25 cellular contexts compared by ENCODE assay signal in genomic region chr10:52043811-52044210, GRCh38.
"Had no signal": no experiment of that assay in that cellular context is flagged by ENCODE, and none has a peak within 500 bp of the region (broad histone marks: within the 10 kb centered on the region; RNA-seq: fewer than 3 reads in every experiment).

No MANE protein-coding gene starts in this region.

- H3K9me3 ChIP-seq: gastrocnemius medialis, lower lobe of right lung, neutrophil, pancreas, prostate gland, sigmoid colon, stomach, thyroid gland, vagina had no signal

- H3K27me3 ChIP-seq: dorsolateral prefrontal cortex, gastrocnemius medialis, neutrophil, pancreas, sigmoid colon, stomach, thyroid gland, vagina had no signal

- H3K4me1 ChIP-seq: lower lobe of right lung, pancreas, prostate gland, stomach, thyroid gland, vagina had no signal

- ATAC-seq: esophagus mucosa; gastrocnemius medialis; left ventricle myocardium superior; lower lobe of right lung; natural killer cell; pancreas; right cardiac atrium; stimulated activated effector memory CD8-positive, alpha-beta T cell treated with anti-CD3 and anti-CD28 coated beads, Interleukin-12 subunit alpha, Interleukin-12 subunit beta, amount 100 ng/mL, for 72 hours had no signal

- H3K27ac ChIP-seq: dorsolateral prefrontal cortex, epithelial cell of prostate, gastrocnemius medialis, lower lobe of right lung, neutrophil, pancreas, prostate gland, sigmoid colon, stomach, thyroid gland, vagina had no signal

- H3K36me3 ChIP-seq: gastrocnemius medialis, lower lobe of right lung, neutrophil, pancreas, prostate gland, sigmoid colon, stomach, thyroid gland, vagina had no signal

- H3K4me3 Mint-ChIP-seq: endodermal cell; natural killer cell; stimulated activated effector memory CD8-positive, alpha-beta T cell treated with anti-CD3 and anti-CD28 coated beads, Interleukin-12 subunit alpha, Interleukin-12 subunit beta, amount 100 ng/mL, for 72 hours had no signal

- DNase-seq: dorsolateral prefrontal cortex; effector CD8-positive, alpha-beta T cell; endodermal cell; foreskin fibroblast; gastrocnemius medialis; head of caudate nucleus; hippocampal formation; left ventricle myocardium superior; lower lobe of right lung; natural killer cell; pancreas; right cardiac atrium; sigmoid colon; stimulated activated CD4-positive, alpha-beta T cell treated with anti-CD3 and anti-CD28 coated beads, Interleukin-2, amount 100 ng/mL, for 24 hours; stimulated activated CD4-positive, alpha-beta T cell treated with anti-CD3 and anti-CD28 coated beads, Interleukin-4, amount 100 ng/mL, for 24 hours; stimulated activated naive CD4-positive, alpha-beta T cell treated with Interleukin-2 at 50 U/mL for 16 hours; stomach; thyroid gland; trophoblast cell had no signal

- H3K27ac Mint-ChIP-seq: endodermal cell; natural killer cell; stimulated activated effector memory CD8-positive, alpha-beta T cell treated with anti-CD3 and anti-CD28 coated beads, Interleukin-12 subunit alpha, Interleukin-12 subunit beta, amount 100 ng/mL, for 72 hours had no signal

- H3K4me3 ChIP-seq: dorsolateral prefrontal cortex, gastrocnemius medialis, lower lobe of right lung, pancreas, prostate gland, sigmoid colon, stomach, thyroid gland, vagina had no signal

- H3K36me3 Mint-ChIP-seq: natural killer cell; stimulated activated effector memory CD8-positive, alpha-beta T cell treated with anti-CD3 and anti-CD28 coated beads, Interleukin-12 subunit alpha, Interleukin-12 subunit beta, amount 100 ng/mL, for 72 hours had no signal

- H3K4me1 Mint-ChIP-seq: natural killer cell; stimulated activated effector memory CD8-positive, alpha-beta T cell treated with anti-CD3 and anti-CD28 coated beads, Interleukin-12 subunit alpha, Interleukin-12 subunit beta, amount 100 ng/mL, for 72 hours had no signal
